ENCODE assay signal across 17 cellular contexts in genomic region chr19:46842791-46843190, GRCh38. TPM values are rescaled to one million over a fixed set of nuclear protein-coding genes. Genes with fewer than 3 reads are reported as not detected.
DNase-seq lines count a peak whose midpoint lies in the region; ATAC-seq and TF ChIP-seq lines count a peak whose summit lies in the region.
"Had no signal": no experiment of that assay in that cellular context is flagged by ENCODE, and none has a peak within 500 bp of the region (broad histone marks: within the 10 kb centered on the region; RNA-seq: fewer than 3 reads in every experiment).

No MANE protein-coding gene starts in this region.

- H3K27me3 Mint-ChIP-seq in endothelial cell (ENCODE audit: unreplicated experiment) (peaks cover 7% of the 10 kb centered on the region), neural progenitor cell (ENCODE audit: insufficient read depth, low read depth) (peaks cover 4% of the 10 kb centered on the region)
- no peaks in the 10 kb centered on the region for H3K27me3 Mint-ChIP-seq in activated T-helper 17 cell treated with anti-CD3 and anti-CD28 coated beads, Interleukin-2, amount 50 U/mL, for 72 hours

- H3K4me2 ChIP-seq in neural progenitor cell: no peak overlapping the region
- H3K4me2 ChIP-seq: BLaER1 had no signal

- peaks cover 10% of the 10 kb centered on the region for H3F3A ChIP-seq in neural progenitor cell (ENCODE audit: low read depth)

- no peak for DNase-seq in right atrium auricular region (ENCODE audit: low spot score)
- no peak for DNase-seq in right cardiac atrium
- no peak for DNase-seq in RWPE2 (ENCODE audit: low spot score)
- DNase-seq in endothelial cell (ENCODE audit: low spot score): no peak
- no peak for DNase-seq in stimulated activated effector memory CD8-positive, alpha-beta T cell treated with anti-CD3 and anti-CD28 coated beads, Interleukin-12 subunit alpha, Interleukin-12 subunit beta, amount 100 ng/mL, for 72 hours (ENCODE audit: low spot score in 2 of 2)
- no peak for DNase-seq in neural progenitor cell (ENCODE audit: low spot score)
- no peak for DNase-seq in activated CD4-positive, alpha-beta T cell treated with anti-CD3 and anti-CD28 coated beads for 4 hours
- DNase-seq: CD8-positive, alpha-beta T cell; DND-41; NCI-H1417; NCI-H187 treated with DMSO at 0.1 percent for 48 hours; NCI-H69; NK-92 treated with Interleukin-12 subunit alpha and Interleukin-12 subunit beta, amount 100 ng/mL, for 24 hours; OCI-M1; RPMI8226 had no signal

- peaks cover 39% of the 10 kb centered on the region for H3K36me3 Mint-ChIP-seq in endothelial cell (ENCODE audit: low read depth, unreplicated experiment)
- peaks cover 83% of the 10 kb centered on the region for H3K36me3 Mint-ChIP-seq in stimulated activated effector memory CD8-positive, alpha-beta T cell treated with anti-CD3 and anti-CD28 coated beads, Interleukin-12 subunit alpha, Interleukin-12 subunit beta, amount 100 ng/mL, for 72 hours
- H3K36me3 Mint-ChIP-seq in neural progenitor cell: peaks cover 19% of the 10 kb centered on the region
- peaks cover 62% of the 10 kb centered on the region for H3K36me3 Mint-ChIP-seq in activated T-helper 17 cell treated with anti-CD3 and anti-CD28 coated beads, Interleukin-2, amount 50 U/mL, for 72 hours (ENCODE audit: low read depth)

- H3K4me1 Mint-ChIP-seq in endothelial cell (ENCODE audit: unreplicated experiment): peaks cover 26% of the 10 kb centered on the region
- peaks cover 16% of the 10 kb centered on the region for H3K4me1 Mint-ChIP-seq in stimulated activated effector memory CD8-positive, alpha-beta T cell treated with anti-CD3 and anti-CD28 coated beads, Interleukin-12 subunit alpha, Interleukin-12 subunit beta, amount 100 ng/mL, for 72 hours
- H3K4me1 Mint-ChIP-seq in neural progenitor cell: no peaks in the 10 kb centered on the region
- no peaks in the 10 kb centered on the region for H3K4me1 Mint-ChIP-seq in activated T-helper 17 cell treated with anti-CD3 and anti-CD28 coated beads, Interleukin-2, amount 50 U/mL, for 72 hours

- H3K79me2 ChIP-seq in neural progenitor cell (ENCODE audit: low read depth): peaks cover 12% of the 10 kb centered on the region

- no peaks in the 10 kb centered on the region for H3K9me3 ChIP-seq in right atrium auricular region
- no peaks in the 10 kb centered on the region for H3K9me3 ChIP-seq in right cardiac atrium (ENCODE audit: control insufficient read depth, low read length)
- no peaks in the 10 kb centered on the region for H3K9me3 ChIP-seq in RWPE2 (ENCODE audit: severe bottlenecking)
- H3K9me3 ChIP-seq in neural progenitor cell (ENCODE audit: low read depth): no peaks in the 10 kb centered on the region
- H3K9me3 ChIP-seq: BLaER1 had no signal

- H3K9me3 Mint-ChIP-seq in endothelial cell (ENCODE audit: unreplicated experiment) (no peaks in the 10 kb centered on the region), neural progenitor cell (no peaks in the 10 kb centered on the region)
- H3K9me3 Mint-ChIP-seq in stimulated activated effector memory CD8-positive, alpha-beta T cell treated with anti-CD3 and anti-CD28 coated beads, Interleukin-12 subunit alpha, Interleukin-12 subunit beta, amount 100 ng/mL, for 72 hours: no peaks in the 10 kb centered on the region
- no peaks in the 10 kb centered on the region for H3K9me3 Mint-ChIP-seq in activated T-helper 17 cell treated with anti-CD3 and anti-CD28 coated beads, Interleukin-2, amount 50 U/mL, for 72 hours
- H3K9me3 Mint-ChIP-seq: CD8-positive, alpha-beta T cell had no signal

- H2AFZ ChIP-seq in neural progenitor cell (replicated peaks): no peak overlapping the region

- peaks cover 6% of the 10 kb centered on the region for H4K20me1 ChIP-seq in neural progenitor cell (ENCODE audit: low read depth)

- peaks cover 0 to 24% of the 10 kb centered on the region in 2 donors for H3K4me1 ChIP-seq in right atrium auricular region
- H3K4me1 ChIP-seq in right cardiac atrium (ENCODE audit: control insufficient read depth, insufficient read depth, low read length): peaks cover 2% of the 10 kb centered on the region
- peaks cover 16% of the 10 kb centered on the region for H3K4me1 ChIP-seq in RWPE2 (ENCODE audit: insufficient read depth, poor library complexity, severe bottlenecking)
- no peaks in the 10 kb centered on the region for H3K4me1 ChIP-seq in neural progenitor cell
- H3K4me1 ChIP-seq: BLaER1 had no signal

- H3K27me3 ChIP-seq in right atrium auricular region (no peaks in the 10 kb centered on the region), right cardiac atrium (ENCODE audit: control insufficient read depth, insufficient read depth) (no peaks in the 10 kb centered on the region), RWPE2 (ENCODE audit: insufficient read depth, poor library complexity, severe bottlenecking) (no peaks in the 10 kb centered on the region), neural progenitor cell (no peaks in the 10 kb centered on the region)
- H3K27me3 ChIP-seq: BLaER1 had no signal

- H3K27ac Mint-ChIP-seq in endothelial cell (ENCODE audit: unreplicated experiment) (peak overlapping the region; percentile 7), neural progenitor cell (no peak overlapping the region)
- peak overlapping the region; percentile 3 for H3K27ac Mint-ChIP-seq in stimulated activated effector memory CD8-positive, alpha-beta T cell treated with anti-CD3 and anti-CD28 coated beads, Interleukin-12 subunit alpha, Interleukin-12 subunit beta, amount 100 ng/mL, for 72 hours
- no peak overlapping the region for H3K27ac Mint-ChIP-seq in activated T-helper 17 cell treated with anti-CD3 and anti-CD28 coated beads, Interleukin-2, amount 50 U/mL, for 72 hours
- H3K27ac Mint-ChIP-seq: CD8-positive, alpha-beta T cell had no signal

- peak overlapping the region; percentile 82 to 93 for H3K27ac ChIP-seq in right atrium auricular region
- H3K27ac ChIP-seq in right cardiac atrium (ENCODE audit: low read length): no peak overlapping the region
- H3K27ac ChIP-seq in RWPE2 (ENCODE audit: poor library complexity, severe bottlenecking): peak overlapping the region; percentile 58
- H3K27ac ChIP-seq in neural progenitor cell: no peak overlapping the region
- H3K27ac ChIP-seq: BLaER1 had no signal

- TF ChIP-seq CTCF in right atrium auricular region (IDR thresholded peaks at IDR 0.05) (no peak), RWPE2 (IDR thresholded peaks at IDR 0.05; ENCODE audit: poor library complexity, severe bottlenecking) (no peak), endothelial cell (IDR thresholded peaks at IDR 0.05; ENCODE audit: unreplicated experiment) (no peak), neural progenitor cell (IDR thresholded peaks at IDR 0.05) (no peak)

- intact Hi-C loops in right cardiac atrium (cut with DNase I): loop anchor here in 1 of 4 donors (10.0 kb wide), 1 partner anchor 228 kb away; no protein-coding TSS in a partner anchor

- H3K4me3 ChIP-seq in right atrium auricular region (no peak overlapping the region), right cardiac atrium (ENCODE audit: low read length) (no peak overlapping the region), RWPE2 (ENCODE audit: severe bottlenecking) (no peak overlapping the region), neural progenitor cell (no peak overlapping the region)
- H3K4me3 ChIP-seq: BLaER1 had no signal

- H3K36me3 ChIP-seq in right atrium auricular region: peaks cover 44% of the 10 kb centered on the region
- H3K36me3 ChIP-seq in RWPE2 (ENCODE audit: low read depth): peaks cover 76% of the 10 kb centered on the region
- no peaks in the 10 kb centered on the region for H3K36me3 ChIP-seq in neural progenitor cell

- H3K9ac ChIP-seq in neural progenitor cell: no peak overlapping the region
- H3K9ac ChIP-seq: BLaER1 had no signal

- 79% methylated on average over 11 of the region's 11 CpGs for WGBS in right cardiac atrium

- ATAC-seq in right cardiac atrium (no peak), RWPE2 (ENCODE audit: low read depth) (no peak)
- ATAC-seq in stimulated activated effector memory CD8-positive, alpha-beta T cell treated with anti-CD3 and anti-CD28 coated beads, Interleukin-12 subunit alpha, Interleukin-12 subunit beta, amount 100 ng/mL, for 72 hours: no peak
- no peak for ATAC-seq in activated T-helper 17 cell treated with anti-CD3 and anti-CD28 coated beads, Interleukin-2, amount 50 U/mL, for 72 hours (replicated peaks)
- ATAC-seq: CD8-positive, alpha-beta T cell had no signal

- peak overlapping the region; percentile 61 for H3K4me3 Mint-ChIP-seq in endothelial cell (ENCODE audit: unreplicated experiment)
- no peak overlapping the region for H3K4me3 Mint-ChIP-seq in stimulated activated effector memory CD8-positive, alpha-beta T cell treated with anti-CD3 and anti-CD28 coated beads, Interleukin-12 subunit alpha, Interleukin-12 subunit beta, amount 100 ng/mL, for 72 hours
- no peak overlapping the region for H3K4me3 Mint-ChIP-seq in neural progenitor cell
- H3K4me3 Mint-ChIP-seq in activated T-helper 17 cell treated with anti-CD3 and anti-CD28 coated beads, Interleukin-2, amount 50 U/mL, for 72 hours: no peak overlapping the region
- H3K4me3 Mint-ChIP-seq: CD8-positive, alpha-beta T cell had no signal

RNA-seq across cellular contexts. Expression of gene AP2S1, which starts 7.9 kb away (rescaled TPM):
- total RNA-seq in right atrium auricular region (100 to 1,000 TPM in 1 of 2 donors, 10 to 100 TPM in 1; 61.0 to 103 TPM), right cardiac atrium (100 to 1,000 TPM in 1 of 4 donors, 10 to 100 TPM in 3; 83.0 to 102 (median 93.9) TPM), endothelial cell (ENCODE audit: unreplicated experiment) (381 TPM), neural progenitor cell (ENCODE audit: low replicate concordance) (104 and 120 TPM in 2 replicates)
- 90.5 TPM for polyA plus RNA-seq in right cardiac atrium
- 100 to 1,000 TPM in 1 of 2 donors, 10 to 100 TPM in 1; 69.7 to 137 TPM for total RNA-seq in activated T-helper 17 cell treated with anti-CD3 and anti-CD28 coated beads, Interleukin-2, amount 50 U/mL, for 72 hours

RNA-seq across cellular contexts. Expression of gene ARHGAP35, which starts 18.0 kb away (rescaled TPM):
- total RNA-seq in right atrium auricular region (10 to 100 TPM; 59.1 to 76.5 TPM), right cardiac atrium (10 to 100 TPM; 71.5 to 85.6 (median 77.1) TPM), endothelial cell (ENCODE audit: unreplicated experiment) (71.1 TPM), neural progenitor cell (ENCODE audit: low replicate concordance) (38.4 and 43.3 TPM in 2 replicates)
- polyA plus RNA-seq in right cardiac atrium: 46.6 TPM
- total RNA-seq in activated T-helper 17 cell treated with anti-CD3 and anti-CD28 coated beads, Interleukin-2, amount 50 U/mL, for 72 hours: 10 to 100 TPM; 38.0 to 38.3 TPM

RNA-seq across cellular contexts. Expression of gene SLC1A5, which starts 54.4 kb away (rescaled TPM):
- total RNA-seq in right atrium auricular region: 10 to 100 TPM; 21.2 to 42.6 TPM
- total RNA-seq in right cardiac atrium: 10 to 100 TPM; 16.9 to 45.6 (median 24.7) TPM
- 15.9 TPM for polyA plus RNA-seq in right cardiac atrium
- 62.6 TPM for total RNA-seq in endothelial cell (ENCODE audit: unreplicated experiment)
- 39.5 and 81.6 TPM in 2 replicates for total RNA-seq in neural progenitor cell (ENCODE audit: low replicate concordance)
- 100 to 1,000 TPM; 119 to 221 TPM for total RNA-seq in activated T-helper 17 cell treated with anti-CD3 and anti-CD28 coated beads, Interleukin-2, amount 50 U/mL, for 72 hours

Comparison
In these comparisons a context has a peak if more than half of its experiments do, and no peak if none do; other contexts are left out.
1. H3K27ac ChIP-seq: peak in right atrium auricular region (2 of 2) and RWPE2 (single experiment); none in right cardiac atrium (single experiment) and neural progenitor cell (single experiment).
2. H3K27ac Mint-ChIP-seq: peak in endothelial cell (single experiment) and stimulated activated effector memory CD8-positive, alpha-beta T cell treated with anti-CD3 and anti-CD28 coated beads, Interleukin-12 subunit alpha, Interleukin-12 subunit beta, amount 100 ng/mL, for 72 hours (single experiment); none in neural progenitor cell (single experiment) and activated T-helper 17 cell treated with anti-CD3 and anti-CD28 coated beads, Interleukin-2, amount 50 U/mL, for 72 hours (single experiment).